8 cellular contexts compared by ENCODE assay signal in the genomic region with DNA sequence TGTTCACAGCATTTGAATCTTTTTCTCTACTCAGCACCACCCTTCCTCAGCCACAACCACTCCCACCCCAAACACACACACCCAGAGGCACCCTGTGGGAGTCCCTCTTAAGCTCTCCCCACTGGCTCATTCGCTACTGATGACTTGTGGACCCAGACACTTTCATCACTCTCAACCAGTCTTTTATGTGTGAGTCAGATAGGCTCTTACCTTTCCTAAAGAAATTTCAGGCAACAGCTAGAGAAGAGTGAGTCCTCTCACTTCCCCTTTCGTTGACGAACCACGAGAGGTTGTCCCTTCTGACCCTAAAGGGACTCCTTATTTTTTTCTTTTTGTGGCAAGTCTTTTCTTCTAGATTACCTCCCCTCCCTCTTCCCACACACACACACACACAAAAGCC. TPM values are rescaled to one million over a fixed set of nuclear protein-coding genes. Genes with fewer than 3 reads are reported as not detected.
DNase-seq lines count a peak whose midpoint lies in the region; ATAC-seq, FAIRE-seq and TF ChIP-seq lines count a peak whose summit lies in the region.

No MANE protein-coding gene starts in this region.

- ATAC-seq in GM18511 (IDR thresholded peaks at IDR 0.05; ENCODE audit: unreplicated experiment) = peak; percentile 99
- ATAC-seq in HG02759 (IDR thresholded peaks at IDR 0.05; ENCODE audit: unreplicated experiment) = peak; percentile 98
- peak; percentile 97 for ATAC-seq in GM12878

- SMC1A ChIA-PET in GM12878 (lab: Charles Lee; ENCODE audit: uncharacterized antibody, unreplicated experiment) = interaction anchor here (1.0 to 5.0 kb wide), 29 partner anchors 9 to 469 kb away, joined by 3 to 62 read pairs (median 4); a partner anchor contains a TSS

- RAD21 ChIA-PET in GM12878 (lab: Charles Lee; ENCODE audit: unreplicated experiment) = interaction anchor here (0.5 to 4.2 kb wide), 19 partner anchors 13 to 328 kb away, joined by 3 to 66 read pairs (median 5); a partner anchor contains a TSS

- peaks cover 31% of the 10 kb centered on the region for H3K4me1 ChIP-seq in OCI-LY3 (ENCODE audit: low read length)
- peaks cover 38% of the 10 kb centered on the region for H3K4me1 ChIP-seq in GM12878 (ENCODE audit: control insufficient read depth, insufficient read depth, low read length)

- CTCF ChIA-PET in GM12878 (lab: Yijun Ruan, JAX) = interaction anchor here (0.8 to 4.0 kb wide), 28 partner anchors 9 to 469 kb away, joined by 3 to 51 read pairs (median 6); a partner anchor contains a TSS

- peak in 1 of 2 experiments; percentile 87; a peak in 2 of 4 replicates for TF ChIP-seq EP300 in GM12878 (IDR thresholded peaks at IDR 0.05; ENCODE audit: borderline replicate concordance in 1 of 2, control insufficient read depth in 1 of 2, low read depth in 2 of 2, low read length in 2 of 2)

- no peaks in the 10 kb centered on the region for H3K9me3 ChIP-seq in OCI-LY3 (ENCODE audit: insufficient read depth, low read length)
- no peaks in the 10 kb centered on the region for H3K9me3 ChIP-seq in GM12878 (replicated peaks; ENCODE audit: control insufficient read depth, insufficient read depth, low read length)

- peak; percentile 79 for DNase-seq in GM12878 (ENCODE audit: low read depth, low spot score)
- peak; percentile 48 for DNase-seq in stimulated activated CD4-positive, alpha-beta T cell treated with anti-CD3 and anti-CD28 coated beads, Interleukin-12 subunit alpha, Interleukin-12 subunit beta, amount 100 ng/mL, for 4 hours
- DNase-seq in AG20443 (ENCODE audit: low spot score) = no peak
- no peak for DNase-seq in NCI-H446 treated with DMSO at 0.1 percent for 48 hours (lab: John Stamatoyannopoulos, UW)
- DNase-seq in NCI-H82 treated with DMSO at 0.1 percent for 48 hours (lab: John Stamatoyannopoulos, UW; ENCODE audit: unreplicated experiment) = no peak

- H3K4me2 ChIP-seq in OCI-LY3 (ENCODE audit: low read length) (peak overlapping the region; percentile 66), GM12878 (ENCODE audit: control insufficient read depth, insufficient read depth) (peak overlapping the region; percentile 39)

- H2AFZ ChIP-seq in OCI-LY3 (ENCODE audit: low read depth, low read length) (no peak overlapping the region), GM12878 (ENCODE audit: control insufficient read depth, low read depth, low read length) (no peak overlapping the region; the same call in 1 of the 2 replicates)

- peak; percentile 98 for FAIRE-seq in GM12878 (lab: Jason Lieb, UNC)

- H3K36me3 ChIP-seq in OCI-LY3 (replicated peaks; ENCODE audit: low read depth, low read length) = no peaks in the 10 kb centered on the region
- H3K36me3 ChIP-seq in GM12878 (ENCODE audit: control insufficient read depth in 2 of 2, insufficient read depth in 2 of 2, low read length in 1 of 2) = no peaks in the 10 kb centered on the region

- no peak for TF ChIP-seq POLR2A in GM12878 (IDR thresholded peaks at IDR 0.05; ENCODE audit: low read depth, low read length)

- H3K27ac ChIP-seq in OCI-LY3 (ENCODE audit: low read length) (peak overlapping the region; percentile 71), GM12878 (ENCODE audit: control insufficient read depth, insufficient read depth) (peak overlapping the region; percentile 53)

- H4K20me1 ChIP-seq in OCI-LY3 (ENCODE audit: insufficient read depth, low read length) (0 out of 2 replicates have a peak, but pooled peaks cover 7% of the 10 kb centered on the region), GM12878 (ENCODE audit: control insufficient read depth, insufficient read depth) (no peaks in the 10 kb centered on the region; the same call in 1 of the 2 replicates)

- intact Hi-C loops in GM12878 (cut with micrococcal nuclease; ENCODE audit: unreplicated experiment) = loop anchor here (1.0 to 5.0 kb wide), 4 partner anchors 29 to 205 kb away; a partner anchor contains a TSS

- 2% methylated on average over 4 of the region's 4 CpGs for WGBS in GM12878 (ENCODE audit: insufficient coverage, insufficient replicate concordance, low lambda C conversion rate, missing lambda C conversion rate)

- POLR2A ChIA-PET in GM12878 (lab: Charles Lee) = interaction anchor here (1.2 to 1.8 kb wide), 7 partner anchors 27 to 328 kb away, joined by 3 to 8 read pairs (median 5); a partner anchor contains a TSS

- H3K27me3 ChIP-seq in OCI-LY3 (ENCODE audit: low read depth, low read length) (no peaks in the 10 kb centered on the region), GM12878 (replicated peaks in 1 of 2; ENCODE audit: control insufficient read depth in 2 of 2, insufficient read depth in 2 of 2, low read length in 1 of 2) (no peaks in the 10 kb centered on the region)

- no TSS peak for BruUV-seq in GM12878 (replicated peaks; lab: Mats Ljungman, UMichigan)

- in situ Hi-C loops in GM12878 (cut with MboI) = no loop called here

- TF ChIP-seq RAD21 in GM12878 (IDR thresholded peaks at IDR 0.05; ENCODE audit: insufficient read depth, low read depth, low read length) = 0 out of 2 replicates have a peak, but pooled peaks have one; percentile 3

- peak overlapping the region; percentile 19; the same call in 1 of the 2 replicates for H3K9ac ChIP-seq in OCI-LY3 (ENCODE audit: low read length)
- no peak overlapping the region; the same call in 1 of the 2 replicates for H3K9ac ChIP-seq in GM12878 (ENCODE audit: control insufficient read depth, insufficient read depth, low read length)

- TF ChIP-seq CTCF in OCI-LY3 (IDR thresholded peaks at IDR 0.05; ENCODE audit: low read depth, low read length) (no peak), GM12878 (IDR thresholded peaks at IDR 0.05 in 2 of 3, conservative IDR thresholded peaks at IDR 0.05 in 1 of 3; ENCODE audit: control insufficient read depth in 2 of 3, extremely low read depth in 1 of 3, insufficient read depth in 1 of 3, low read depth in 3 of 3, low read length in 3 of 3) (no peak)

- H3K4me3 ChIP-seq in OCI-LY3 (ENCODE audit: low read length) (peak overlapping the region; percentile 45), GM12878 (no peak overlapping the region)

- H3K79me2 ChIP-seq in OCI-LY3 (ENCODE audit: low read length) (no peaks in the 10 kb centered on the region), GM12878 (ENCODE audit: control insufficient read depth, insufficient read depth, low read length) (peaks cover 2% of the 10 kb centered on the region; the same call in 1 of the 2 replicates)

TF ChIP-seq in GM12878, 131 proteins besides CTCF, POLR2A, EP300 and RAD21 (continues in another document):
- TF ChIP-seq, protein P1, sequence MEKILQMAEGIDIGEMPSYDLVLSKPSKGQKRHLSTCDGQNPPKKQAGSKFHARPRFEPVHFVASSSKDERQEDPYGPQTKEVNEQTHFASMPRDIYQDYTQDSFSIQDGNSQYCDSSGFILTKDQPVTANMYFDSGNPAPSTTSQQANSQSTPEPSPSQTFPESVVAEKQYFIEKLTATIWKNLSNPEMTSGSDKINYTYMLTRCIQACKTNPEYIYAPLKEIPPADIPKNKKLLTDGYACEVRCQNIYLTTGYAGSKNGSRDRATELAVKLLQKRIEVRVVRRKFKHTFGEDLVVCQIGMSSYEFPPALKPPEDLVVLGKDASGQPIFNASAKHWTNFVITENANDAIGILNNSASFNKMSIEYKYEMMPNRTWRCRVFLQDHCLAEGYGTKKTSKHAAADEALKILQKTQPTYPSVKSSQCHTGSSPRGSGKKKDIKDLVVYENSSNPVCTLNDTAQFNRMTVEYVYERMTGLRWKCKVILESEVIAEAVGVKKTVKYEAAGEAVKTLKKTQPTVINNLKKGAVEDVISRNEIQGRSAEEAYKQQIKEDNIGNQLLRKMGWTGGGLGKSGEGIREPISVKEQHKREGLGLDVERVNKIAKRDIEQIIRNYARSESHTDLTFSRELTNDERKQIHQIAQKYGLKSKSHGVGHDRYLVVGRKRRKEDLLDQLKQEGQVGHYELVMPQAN (conservative IDR thresholded peaks at IDR 0.05) = no peak
- TF ChIP-seq CHD2 (IDR thresholded peaks at IDR 0.05; ENCODE audit: borderline replicate concordance, low read depth, low read length) (no peak), NFIC (IDR thresholded peaks at IDR 0.05; ENCODE audit: low read depth, low read length) (peak; percentile 84)

RNA-seq across cellular contexts. Expression of a gene that starts 58.1 kb away (rescaled TPM):
- total RNA-seq in GM12878 (2013; cell fraction: nucleolus; rRNA removed) = 25.6 and 27.1 TPM in 2 replicates
- 10.0 and 10.5 TPM in 2 replicates for total RNA-seq in GM12878 (2014; rRNA removed)
- 10.5 and 10.6 TPM in 2 replicates for total RNA-seq in GM12878 (2014; rRNA removed; fragmentation: Illumina TruSeq; extraction: Trizol)
- total RNA-seq in GM12878 (2021) = 26.4 and 27.4 TPM in 2 replicates
- 5.0 TPM for polyA plus RNA-seq in GM12878 (2011; ENCODE audit: low read depth)
- polyA plus RNA-seq in GM12878 (2011; rRNA removed) = 27.4 and 29.8 TPM in 2 replicates
- 23.1 and 28.4 TPM in 2 replicates for polyA plus RNA-seq in GM12878 (2011; cell fraction: cytosol; rRNA removed)
- polyA plus RNA-seq in GM12878 (2011; cell fraction: nucleus; rRNA removed) = 12.5 and 13.9 TPM in 2 replicates
- 7.2 and 8.3 TPM in 2 replicates for polyA plus RNA-seq in GM12878 (2012)
- polyA plus RNA-seq in GM12878 (2014; fragmentation: Illumina TruSeq; extraction: Trizol) = 11.9 and 13.5 TPM in 2 replicates
- 1 to 10 TPM in 1 of 2 experiments, under 1 TPM in 1; 0.97 to 1.6 TPM for polyA plus RNA-seq in GM12878 (2014; fragmentation: Nextera tagmentation; extraction: Ambion mirVana)
- 10.1 and 10.7 TPM in 2 replicates for polyA plus RNA-seq in GM12878 (2014; rRNA removed)
- 1 to 10 TPM; 6.9 to 7.2 TPM for polyA plus RNA-seq in GM12878 (2016; fragmentation: Nextera tagmentation; extraction: Ambion mirVana)
- polyA minus RNA-seq in GM12878 (2011; rRNA and poly(A)+ RNA removed) = 35.0 and 43.4 TPM in 2 replicates
- 12.4 and 18.5 TPM in 2 replicates for polyA minus RNA-seq in GM12878 (2011; cell fraction: cytosol; rRNA and poly(A)+ RNA removed)
- 10.0 and 16.7 TPM in 2 replicates for polyA minus RNA-seq in GM12878 (2011; cell fraction: nucleus; rRNA and poly(A)+ RNA removed)

Comparison
In these comparisons a context has a peak if more than half of its experiments do, and no peak if none do; other contexts are left out.
1. DNase-seq: peak in GM12878 (single experiment) and stimulated activated CD4-positive, alpha-beta T cell treated with anti-CD3 and anti-CD28 coated beads, Interleukin-12 subunit alpha, Interleukin-12 subunit beta, amount 100 ng/mL, for 4 hours (single experiment); none in AG20443 (single experiment), NCI-H446 treated with DMSO at 0.1 percent for 48 hours (single experiment) and NCI-H82 treated with DMSO at 0.1 percent for 48 hours (single experiment).
2. Peak in every context shown above with its lines, with median percentiles within 50 percentile points of each other: ATAC-seq.